In genomic region chr7:103799298-103799697, GRCh38 we compare ENCODE assay signal across 27 cellular contexts.
"Had no signal": no experiment of that assay in that cellular context is flagged by ENCODE, and none has a peak within 500 bp of the region (broad histone marks: within the 10 kb centered on the region; RNA-seq: fewer than 3 reads in every experiment).

No MANE protein-coding gene starts in this region.

- H3K27me3 ChIP-seq: gastrocnemius medialis, heart left ventricle, hepatocyte, neural progenitor cell, sigmoid colon, stomach, thyroid gland, vagina had no signal

- H3K27me3 Mint-ChIP-seq: dendritic cell treated with granulocyte-macrophage colony-stimulating factor and Interleukin-4, amounts not matched to agents 40 ng/mL and 50 ng/mL, for 4 days; memory B cell had no signal

- H3K4me2 ChIP-seq: hepatocyte, neural progenitor cell had no signal

- H3K27ac ChIP-seq: epithelial cell of prostate, gastrocnemius medialis, heart left ventricle, hepatocyte, neural progenitor cell, psoas muscle, sigmoid colon, stomach, thyroid gland, vagina had no signal

- H2AFZ ChIP-seq: hepatocyte, neural progenitor cell had no signal

- H3K4me1 ChIP-seq: gastrocnemius medialis, heart left ventricle, neural progenitor cell, psoas muscle, sigmoid colon, stomach, thyroid gland, vagina had no signal

- H3K36me3 Mint-ChIP-seq: memory B cell; naive thymus-derived CD4-positive, alpha-beta T cell; neural progenitor cell; stimulated activated effector memory CD8-positive, alpha-beta T cell treated with anti-CD3 and anti-CD28 coated beads, Interleukin-12 subunit alpha, Interleukin-12 subunit beta, amount 100 ng/mL, for 72 hours had no signal

- H3K9me3 ChIP-seq: gastrocnemius medialis, heart left ventricle, psoas muscle, sigmoid colon, stomach, thyroid gland, vagina had no signal

- FAIRE-seq: kidney had no signal

- H3K27ac Mint-ChIP-seq: dendritic cell treated with granulocyte-macrophage colony-stimulating factor and Interleukin-4, amounts not matched to agents 40 ng/mL and 50 ng/mL, for 4 days; endodermal cell; memory B cell; naive thymus-derived CD4-positive, alpha-beta T cell; nephron; neural progenitor cell; stimulated activated effector memory CD8-positive, alpha-beta T cell treated with anti-CD3 and anti-CD28 coated beads, Interleukin-12 subunit alpha, Interleukin-12 subunit beta, amount 100 ng/mL, for 72 hours had no signal

- H3K9me3 Mint-ChIP-seq: dendritic cell treated with granulocyte-macrophage colony-stimulating factor and Interleukin-4, amounts not matched to agents 40 ng/mL and 50 ng/mL, for 4 days; endodermal cell; memory B cell; naive thymus-derived CD4-positive, alpha-beta T cell; nephron; neural progenitor cell; stimulated activated effector memory CD8-positive, alpha-beta T cell treated with anti-CD3 and anti-CD28 coated beads, Interleukin-12 subunit alpha, Interleukin-12 subunit beta, amount 100 ng/mL, for 72 hours had no signal

- H3K4me1 Mint-ChIP-seq: endodermal cell; memory B cell; nephron; neural progenitor cell; stimulated activated effector memory CD8-positive, alpha-beta T cell treated with anti-CD3 and anti-CD28 coated beads, Interleukin-12 subunit alpha, Interleukin-12 subunit beta, amount 100 ng/mL, for 72 hours had no signal

- H3K4me3 Mint-ChIP-seq: dendritic cell treated with granulocyte-macrophage colony-stimulating factor and Interleukin-4, amounts not matched to agents 40 ng/mL and 50 ng/mL, for 4 days; endodermal cell; memory B cell; naive thymus-derived CD4-positive, alpha-beta T cell; nephron; neural progenitor cell; stimulated activated effector memory CD8-positive, alpha-beta T cell treated with anti-CD3 and anti-CD28 coated beads, Interleukin-12 subunit alpha, Interleukin-12 subunit beta, amount 100 ng/mL, for 72 hours had no signal

- ATAC-seq: esophagus mucosa; gastrocnemius medialis; heart left ventricle; left lobe of liver; naive thymus-derived CD4-positive, alpha-beta T cell; psoas muscle; right cardiac atrium; stimulated activated effector memory CD8-positive, alpha-beta T cell treated with anti-CD3 and anti-CD28 coated beads, Interleukin-12 subunit alpha, Interleukin-12 subunit beta, amount 100 ng/mL, for 72 hours had no signal

- H3K36me3 ChIP-seq: gastrocnemius medialis, heart left ventricle, neural progenitor cell, sigmoid colon, stomach, thyroid gland, vagina had no signal

- DNase-seq: effector CD8-positive, alpha-beta T cell; endodermal cell; foreskin fibroblast; gastrocnemius medialis; heart left ventricle; kidney; naive thymus-derived CD4-positive, alpha-beta T cell; psoas muscle; right cardiac atrium; sigmoid colon; stimulated activated CD4-positive, alpha-beta T cell treated with anti-CD3 and anti-CD28 coated beads, Interleukin-2, amount 100 ng/mL, for 24 hours; stimulated activated CD4-positive, alpha-beta T cell treated with anti-CD3 and anti-CD28 coated beads, Interleukin-4, amount 100 ng/mL, for 24 hours; stimulated activated naive CD4-positive, alpha-beta T cell treated with Interleukin-2 at 50 U/mL for 16 hours; stomach; thyroid gland; trophoblast cell had no signal

- H3K79me2 ChIP-seq: hepatocyte had no signal

- H3K4me3 ChIP-seq: gastrocnemius medialis, heart left ventricle, hepatocyte, lung, neural progenitor cell, psoas muscle, sigmoid colon, stomach, thyroid gland, vagina had no signal
